ENCODE assay signal across 1 cellular context in genomic region chr2:170176212-170176611, GRCh38.
TF ChIP-seq lines count a peak whose summit lies in the region.

No MANE protein-coding gene starts in this region.

TF ChIP-seq in K562, 482 proteins besides CTCF, POLR2A, EP300 and RAD21:
- TF ChIP-seq KHSRP (IDR thresholded peaks at IDR 0.05) (no peak), HOMEZ (CRISPR knock-in tag; IDR thresholded peaks at IDR 0.05) (no peak), ZNF57 (CRISPR knock-in tag; IDR thresholded peaks at IDR 0.05) (no peak), NFXL1 (CRISPR knock-in tag; IDR thresholded peaks at IDR 0.05) (no peak), BMI1 (IDR thresholded peaks at IDR 0.05; ENCODE audit: low read length) (no peak), ZKSCAN3 (CRISPR knock-in tag; IDR thresholded peaks at IDR 0.05) (no peak), SIRT6 (IDR thresholded peaks at IDR 0.05; ENCODE audit: low read depth, low read length) (no peak), ZNF134 (CRISPR knock-in tag; conservative IDR thresholded peaks at IDR 0.05) (no peak), KDM2B (CRISPR knock-in tag; IDR thresholded peaks at IDR 0.05) (no peak), SAP30 (IDR thresholded peaks at IDR 0.05; ENCODE audit: borderline replicate concordance, insufficient read depth, low read depth, low read length, poor library complexity, severe bottlenecking) (no peak), SMARCC2 (IDR thresholded peaks at IDR 0.05; ENCODE audit: low read depth) (no peak), EZH2 (IDR thresholded peaks at IDR 0.05; ENCODE audit: borderline replicate concordance, low read depth, low read length) (no peak), TEAD1 (CRISPR knock-in tag; IDR thresholded peaks at IDR 0.05) (no peak), NCOA6 (IDR thresholded peaks at IDR 0.05) (no peak), SMARCA4 (IDR thresholded peaks at IDR 0.05) (no peak), ASH1L (IDR thresholded peaks at IDR 0.05; ENCODE audit: borderline replicate concordance, low read depth, partially characterized antibody) (no peak), ZNF253 (CRISPR knock-in tag; conservative IDR thresholded peaks at IDR 0.05) (no peak), TOE1 (IDR thresholded peaks at IDR 0.05; ENCODE audit: borderline replicate concordance) (no peak), TOE1 (CRISPR knock-in tag; IDR thresholded peaks at IDR 0.05; ENCODE audit: borderline replicate concordance, low read depth) (no peak), ATF2 (CRISPR knock-in tag; IDR thresholded peaks at IDR 0.05) (no peak)
